In the genomic region with DNA sequence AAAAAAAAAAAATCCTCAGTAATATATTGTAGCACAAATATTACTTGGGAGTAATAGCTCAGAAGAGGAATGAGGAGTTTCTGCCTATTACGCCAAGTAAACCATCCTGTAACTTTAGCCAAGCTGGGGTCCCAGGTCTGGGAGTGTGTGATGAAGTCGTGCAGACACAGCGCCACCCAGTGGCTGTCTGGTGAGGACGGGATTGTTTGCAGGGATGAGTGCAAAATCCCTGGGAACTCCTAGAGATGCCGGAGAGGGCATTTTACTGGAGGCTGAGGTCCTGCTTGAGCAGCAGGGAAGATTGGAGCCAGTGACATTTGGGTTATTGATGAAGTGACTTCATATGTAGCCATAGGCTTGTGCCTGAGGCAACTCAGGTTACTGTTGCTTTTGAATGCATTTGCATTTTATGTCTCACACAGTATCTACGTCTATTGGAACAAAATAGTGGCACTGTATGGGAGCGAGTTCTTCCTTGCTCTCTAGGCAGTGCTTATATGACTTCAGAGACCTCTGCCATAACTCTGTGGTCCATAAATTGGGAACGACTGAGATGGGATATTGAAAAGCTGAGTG, we compare ENCODE assay signal across 8 cellular contexts.
DNase-seq lines count a peak whose midpoint lies in the region; ATAC-seq and TF ChIP-seq lines count a peak whose summit lies in the region.

No MANE protein-coding gene starts in this region.

- no peaks in the 10 kb centered on the region for H3K9me3 Mint-ChIP-seq in activated naive CD4-positive, alpha-beta T cell treated with anti-CD3 and anti-CD28 coated beads, Interleukin-2, amount 10 ng/mL, durations not matched to agents 7 days and 5 days
- no peaks in the 10 kb centered on the region for H3K9me3 Mint-ChIP-seq in glutamatergic neuron (ENCODE audit: unreplicated experiment)

- H3K36me3 Mint-ChIP-seq in activated naive CD4-positive, alpha-beta T cell treated with anti-CD3 and anti-CD28 coated beads, Interleukin-2, amount 10 ng/mL, durations not matched to agents 7 days and 5 days = no peaks in the 10 kb centered on the region
- no peaks in the 10 kb centered on the region for H3K36me3 Mint-ChIP-seq in glutamatergic neuron (ENCODE audit: unreplicated experiment)

- peak; percentile 74 for ATAC-seq in GM19438 (IDR thresholded peaks at IDR 0.05; ENCODE audit: low read depth, unreplicated experiment)

- CTCF ChIA-PET in activated naive CD4-positive, alpha-beta T cell treated with anti-CD3 and anti-CD28 coated beads, Interleukin-2, amount 10 ng/mL, durations not matched to agents 7 days and 5 days (lab: Charles Lee) = interaction anchor here (0.8 to 5.3 kb wide), 20 partner anchors 8 to 392 kb away, joined by 3 to 67 read pairs (median 4); partner anchors contain the start of gene PSAT1

- no peaks in the 10 kb centered on the region for H3K4me1 Mint-ChIP-seq in activated naive CD4-positive, alpha-beta T cell treated with anti-CD3 and anti-CD28 coated beads, Interleukin-2, amount 10 ng/mL, durations not matched to agents 7 days and 5 days
- H3K4me1 Mint-ChIP-seq in glutamatergic neuron (ENCODE audit: low read depth, unreplicated experiment) = peaks cover 6% of the 10 kb centered on the region

- no peak overlapping the region for H3K4me3 Mint-ChIP-seq in activated naive CD4-positive, alpha-beta T cell treated with anti-CD3 and anti-CD28 coated beads, Interleukin-2, amount 10 ng/mL, durations not matched to agents 7 days and 5 days
- no peak overlapping the region for H3K4me3 Mint-ChIP-seq in glutamatergic neuron (ENCODE audit: unreplicated experiment)

- H3K27ac ChIP-seq in C4-2B = no peak overlapping the region

- H3K27ac Mint-ChIP-seq in activated naive CD4-positive, alpha-beta T cell treated with anti-CD3 and anti-CD28 coated beads, Interleukin-2, amount 10 ng/mL, durations not matched to agents 7 days and 5 days = no peak overlapping the region
- no peak overlapping the region for H3K27ac Mint-ChIP-seq in glutamatergic neuron (ENCODE audit: unreplicated experiment)

- DNase-seq in HuH-7.5 (ENCODE audit: low spot score) = peak; percentile 59
- DNase-seq in RPMI8226 = peak; percentile 42
- peak; percentile 69 for DNase-seq in activated naive CD4-positive, alpha-beta T cell treated with anti-CD3 and anti-CD28 coated beads, Interleukin-2, amount 10 ng/mL, durations not matched to agents 7 days and 5 days
- peak; percentile 90 for DNase-seq in glutamatergic neuron
- DNase-seq in pons (ENCODE audit: low spot score) = peak; percentile 88
- DNase-seq in NCI-H2107 treated with DMSO at 0.1 percent for 48 hours (lab: John Stamatoyannopoulos, UW; ENCODE audit: unreplicated experiment) = no peak

- H3K27me3 Mint-ChIP-seq in activated naive CD4-positive, alpha-beta T cell treated with anti-CD3 and anti-CD28 coated beads, Interleukin-2, amount 10 ng/mL, durations not matched to agents 7 days and 5 days = peaks cover 14% of the 10 kb centered on the region
- peaks cover 5% of the 10 kb centered on the region for H3K27me3 Mint-ChIP-seq in glutamatergic neuron (ENCODE audit: unreplicated experiment)

- TF ChIP-seq CTCF in C4-2B (conservative IDR thresholded peaks at IDR 0.05) (peak; percentile 95), glutamatergic neuron (IDR thresholded peaks at IDR 0.05; ENCODE audit: partially characterized antibody, unreplicated experiment) (peak; percentile 90)
